1 cellular context compared by ENCODE assay signal in genomic region chr12:7108928-7109920, GRCh38.
TF ChIP-seq lines count a peak whose summit lies in the region.

A gene with protein sequence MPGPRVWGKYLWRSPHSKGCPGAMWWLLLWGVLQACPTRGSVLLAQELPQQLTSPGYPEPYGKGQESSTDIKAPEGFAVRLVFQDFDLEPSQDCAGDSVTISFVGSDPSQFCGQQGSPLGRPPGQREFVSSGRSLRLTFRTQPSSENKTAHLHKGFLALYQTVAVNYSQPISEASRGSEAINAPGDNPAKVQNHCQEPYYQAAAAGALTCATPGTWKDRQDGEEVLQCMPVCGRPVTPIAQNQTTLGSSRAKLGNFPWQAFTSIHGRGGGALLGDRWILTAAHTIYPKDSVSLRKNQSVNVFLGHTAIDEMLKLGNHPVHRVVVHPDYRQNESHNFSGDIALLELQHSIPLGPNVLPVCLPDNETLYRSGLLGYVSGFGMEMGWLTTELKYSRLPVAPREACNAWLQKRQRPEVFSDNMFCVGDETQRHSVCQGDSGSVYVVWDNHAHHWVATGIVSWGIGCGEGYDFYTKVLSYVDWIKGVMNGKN (minus strand): TSS chr12:7109214. CDS start chr12:7109180, 34 bp downstream.

TF ChIP-seq in HEK293, 187 proteins besides CTCF, POLR2A, EP300 and RAD21 (continued from another document):
- TF ChIP-seq ZBTB8A (tag by site-specific recombination; IDR thresholded peaks at IDR 0.05) = 0 out of 2 replicates have a peak, but pooled peaks have one; percentile 8
- no peak for TF ChIP-seq BCL11A (tag by site-specific recombination; IDR thresholded peaks at IDR 0.05; ENCODE audit: low read depth)
- 0 out of 2 replicates have a peak, but pooled peaks have one; percentile 5 for TF ChIP-seq GLIS1 (tag by site-specific recombination; IDR thresholded peaks at IDR 0.05)
- TF ChIP-seq ZNF501 (tag by site-specific recombination; IDR thresholded peaks at IDR 0.05) = no peak
- TF ChIP-seq, protein P1, sequence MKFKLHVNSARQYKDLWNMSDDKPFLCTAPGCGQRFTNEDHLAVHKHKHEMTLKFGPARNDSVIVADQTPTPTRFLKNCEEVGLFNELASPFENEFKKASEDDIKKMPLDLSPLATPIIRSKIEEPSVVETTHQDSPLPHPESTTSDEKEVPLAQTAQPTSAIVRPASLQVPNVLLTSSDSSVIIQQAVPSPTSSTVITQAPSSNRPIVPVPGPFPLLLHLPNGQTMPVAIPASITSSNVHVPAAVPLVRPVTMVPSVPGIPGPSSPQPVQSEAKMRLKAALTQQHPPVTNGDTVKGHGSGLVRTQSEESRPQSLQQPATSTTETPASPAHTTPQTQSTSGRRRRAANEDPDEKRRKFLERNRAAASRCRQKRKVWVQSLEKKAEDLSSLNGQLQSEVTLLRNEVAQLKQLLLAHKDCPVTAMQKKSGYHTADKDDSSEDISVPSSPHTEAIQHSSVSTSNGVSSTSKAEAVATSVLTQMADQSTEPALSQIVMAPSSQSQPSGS (tag by site-specific recombination; IDR thresholded peaks at IDR 0.05; ENCODE audit: low read depth) = no peak
- TF ChIP-seq ZNF621 (tag by site-specific recombination; IDR thresholded peaks at IDR 0.05) = no peak
- TF ChIP-seq ZNF473 (tag by site-specific recombination; IDR thresholded peaks at IDR 0.05) = no peak
- TF ChIP-seq GLI4 (tag by site-specific recombination; IDR thresholded peaks at IDR 0.05) = no peak
- peak; percentile 82 for TF ChIP-seq IKZF3 (tag by site-specific recombination; IDR thresholded peaks at IDR 0.05)
- TF ChIP-seq ZNF223 (tag by site-specific recombination; IDR thresholded peaks at IDR 0.05) = 0 out of 2 replicates have a peak, but pooled peaks have one; percentile 18
- TF ChIP-seq ZNF561 (tag by site-specific recombination; IDR thresholded peaks at IDR 0.05; ENCODE audit: borderline replicate concordance) = no peak
- TF ChIP-seq, protein P2, sequence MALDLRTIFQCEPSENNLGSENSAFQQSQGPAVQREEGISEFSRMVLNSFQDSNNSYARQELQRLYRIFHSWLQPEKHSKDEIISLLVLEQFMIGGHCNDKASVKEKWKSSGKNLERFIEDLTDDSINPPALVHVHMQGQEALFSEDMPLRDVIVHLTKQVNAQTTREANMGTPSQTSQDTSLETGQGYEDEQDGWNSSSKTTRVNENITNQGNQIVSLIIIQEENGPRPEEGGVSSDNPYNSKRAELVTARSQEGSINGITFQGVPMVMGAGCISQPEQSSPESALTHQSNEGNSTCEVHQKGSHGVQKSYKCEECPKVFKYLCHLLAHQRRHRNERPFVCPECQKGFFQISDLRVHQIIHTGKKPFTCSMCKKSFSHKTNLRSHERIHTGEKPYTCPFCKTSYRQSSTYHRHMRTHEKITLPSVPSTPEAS (tag by site-specific recombination; IDR thresholded peaks at IDR 0.05) = no peak
- peak; percentile 31 for TF ChIP-seq ZNF335 (tag by site-specific recombination; conservative IDR thresholded peaks at IDR 0.05)
- TF ChIP-seq, protein P3, sequence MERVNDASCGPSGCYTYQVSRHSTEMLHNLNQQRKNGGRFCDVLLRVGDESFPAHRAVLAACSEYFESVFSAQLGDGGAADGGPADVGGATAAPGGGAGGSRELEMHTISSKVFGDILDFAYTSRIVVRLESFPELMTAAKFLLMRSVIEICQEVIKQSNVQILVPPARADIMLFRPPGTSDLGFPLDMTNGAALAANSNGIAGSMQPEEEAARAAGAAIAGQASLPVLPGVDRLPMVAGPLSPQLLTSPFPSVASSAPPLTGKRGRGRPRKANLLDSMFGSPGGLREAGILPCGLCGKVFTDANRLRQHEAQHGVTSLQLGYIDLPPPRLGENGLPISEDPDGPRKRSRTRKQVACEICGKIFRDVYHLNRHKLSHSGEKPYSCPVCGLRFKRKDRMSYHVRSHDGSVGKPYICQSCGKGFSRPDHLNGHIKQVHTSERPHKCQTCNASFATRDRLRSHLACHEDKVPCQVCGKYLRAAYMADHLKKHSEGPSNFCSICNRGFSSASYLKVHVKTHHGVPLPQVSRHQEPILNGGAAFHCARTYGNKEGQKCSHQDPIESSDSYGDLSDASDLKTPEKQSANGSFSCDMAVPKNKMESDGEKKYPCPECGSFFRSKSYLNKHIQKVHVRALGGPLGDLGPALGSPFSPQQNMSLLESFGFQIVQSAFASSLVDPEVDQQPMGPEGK (tag by site-specific recombination; IDR thresholded peaks at IDR 0.05) = peak; percentile 57
- 0 out of 2 replicates have a peak, but pooled peaks have one; percentile 22 for TF ChIP-seq ZFP69B (tag by site-specific recombination; IDR thresholded peaks at IDR 0.05)
- peak; percentile 55 for TF ChIP-seq ZNF10 (tag by site-specific recombination; IDR thresholded peaks at IDR 0.05)
- peak; percentile 39; the same call in 1 of the 2 replicates for TF ChIP-seq ZNF398 (tag by site-specific recombination; IDR thresholded peaks at IDR 0.05)
- no peak for TF ChIP-seq ZNF140 (tag by site-specific recombination; IDR thresholded peaks at IDR 0.05)
- no peak for TF ChIP-seq PRDM10 (tag by site-specific recombination; IDR thresholded peaks at IDR 0.05)
- TF ChIP-seq, protein P4, sequence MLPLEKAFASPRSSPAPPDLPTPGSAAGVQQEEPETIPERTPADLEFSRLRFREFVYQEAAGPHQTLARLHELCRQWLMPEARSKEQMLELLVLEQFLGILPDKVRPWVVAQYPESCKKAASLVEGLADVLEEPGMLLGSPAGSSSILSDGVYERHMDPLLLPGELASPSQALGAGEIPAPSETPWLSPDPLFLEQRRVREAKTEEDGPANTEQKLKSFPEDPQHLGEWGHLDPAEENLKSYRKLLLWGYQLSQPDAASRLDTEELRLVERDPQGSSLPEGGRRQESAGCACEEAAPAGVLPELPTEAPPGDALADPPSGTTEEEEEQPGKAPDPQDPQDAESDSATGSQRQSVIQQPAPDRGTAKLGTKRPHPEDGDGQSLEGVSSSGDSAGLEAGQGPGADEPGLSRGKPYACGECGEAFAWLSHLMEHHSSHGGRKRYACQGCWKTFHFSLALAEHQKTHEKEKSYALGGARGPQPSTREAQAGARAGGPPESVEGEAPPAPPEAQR (tag by site-specific recombination; IDR thresholded peaks at IDR 0.05) = no peak
- no peak for TF ChIP-seq ZNF514 (tag by site-specific recombination; IDR thresholded peaks at IDR 0.05)
- 0 out of 2 replicates have a peak, but pooled peaks have one; percentile 28 for TF ChIP-seq ZNF629 (tag by site-specific recombination; IDR thresholded peaks at IDR 0.05)
- TF ChIP-seq ZBTB10 (tag by site-specific recombination; IDR thresholded peaks at IDR 0.05) = no peak
- TF ChIP-seq ZNF324 (tag by site-specific recombination; IDR thresholded peaks at IDR 0.05) = peak; percentile 75; the same call in 1 of the 2 replicates
- TF ChIP-seq ZNF366 (tag by site-specific recombination; conservative IDR thresholded peaks at IDR 0.05) = peak; percentile 69
- TF ChIP-seq ZNF670 (tag by site-specific recombination; IDR thresholded peaks at IDR 0.05; ENCODE audit: low read depth) = no peak
- peak; percentile 50; the same call in 1 of the 2 replicates for TF ChIP-seq ZXDB (tag by site-specific recombination; IDR thresholded peaks at IDR 0.05)
- peak; percentile 79 for TF ChIP-seq ZNF660 (tag by site-specific recombination; IDR thresholded peaks at IDR 0.05)
- peak; percentile 70 for TF ChIP-seq ZNF654 (tag by site-specific recombination; IDR thresholded peaks at IDR 0.05; ENCODE audit: low read depth)
- TF ChIP-seq, protein P5, sequence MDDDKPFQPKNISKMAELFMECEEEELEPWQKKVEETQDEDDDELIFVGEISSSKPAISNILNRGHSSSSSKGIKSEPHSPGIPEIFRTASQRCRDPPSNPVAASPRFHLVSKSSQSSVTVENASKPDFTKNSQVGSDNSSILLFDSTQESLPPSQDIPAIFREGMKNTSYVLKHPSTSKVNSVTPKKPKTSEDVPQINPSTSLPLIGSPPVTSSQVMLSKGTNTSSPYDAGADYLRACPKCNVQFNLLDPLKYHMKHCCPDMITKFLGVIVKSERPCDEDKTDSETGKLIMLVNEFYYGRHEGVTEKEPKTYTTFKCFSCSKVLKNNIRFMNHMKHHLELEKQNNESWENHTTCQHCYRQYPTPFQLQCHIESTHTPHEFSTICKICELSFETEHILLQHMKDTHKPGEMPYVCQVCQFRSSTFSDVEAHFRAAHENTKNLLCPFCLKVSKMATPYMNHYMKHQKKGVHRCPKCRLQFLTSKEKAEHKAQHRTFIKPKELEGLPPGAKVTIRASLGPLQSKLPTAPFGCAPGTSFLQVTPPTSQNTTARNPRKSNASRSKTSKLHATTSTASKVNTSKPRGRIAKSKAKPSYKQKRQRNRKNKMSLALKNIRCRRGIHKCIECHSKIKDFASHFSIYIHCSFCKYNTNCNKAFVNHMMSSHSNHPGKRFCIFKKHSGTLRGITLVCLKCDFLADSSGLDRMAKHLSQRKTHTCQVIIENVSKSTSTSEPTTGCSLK (tag by site-specific recombination; IDR thresholded peaks at IDR 0.05) = no peak
- TF ChIP-seq ZNF837 (tag by site-specific recombination; IDR thresholded peaks at IDR 0.05) = no peak
TF ChIP-seq in HEK293: peak in this region for 18.
